ENCODE assay signal across 11 cellular contexts in genomic region chr11:11567862-11568650, GRCh38. TPM values are rescaled to one million over a fixed set of nuclear protein-coding genes. Genes with fewer than 3 reads are reported as not detected.
DNase-seq lines count a peak whose midpoint lies in the region; ATAC-seq and TF ChIP-seq lines count a peak whose summit lies in the region.
"Had no signal": no experiment of that assay in that cellular context is flagged by ENCODE, and none has a peak within 500 bp of the region (broad histone marks: within the 10 kb centered on the region; RNA-seq: fewer than 3 reads in every experiment).

No MANE protein-coding gene starts in this region.

- CTCF ChIA-PET in activated naive CD4-positive, alpha-beta T cell treated with anti-CD3 and anti-CD28 coated beads for 36 hours (lab: Charles Lee): no interaction called here

- intact Hi-C loops in activated naive CD4-positive, alpha-beta T cell treated with anti-CD3 and anti-CD28 coated beads for 36 hours (cut with micrococcal nuclease): no loop called here

- H3K4me1 Mint-ChIP-seq in activated naive CD4-positive, alpha-beta T cell treated with anti-CD3 and anti-CD28 coated beads for 36 hours (ENCODE audit: low read depth): peaks cover 3% of the 10 kb centered on the region

- H3K27ac ChIP-seq in thymus (ENCODE audit: low read depth): peak overlapping the region; percentile 19

- TF ChIP-seq CTCF in fibroblast of the aortic adventitia (IDR thresholded peaks at IDR 0.05; ENCODE audit: insufficient read depth, low read length): no peak

- H3K27ac Mint-ChIP-seq in activated naive CD4-positive, alpha-beta T cell treated with anti-CD3 and anti-CD28 coated beads for 36 hours: no peak overlapping the region

- H3K36me3 Mint-ChIP-seq in activated naive CD4-positive, alpha-beta T cell treated with anti-CD3 and anti-CD28 coated beads for 36 hours (ENCODE audit: low read depth): no peaks in the 10 kb centered on the region

- 42% methylated on average over 8 of the region's 8 CpGs for WGBS in thymus

- H3K9me3 ChIP-seq in thymus (ENCODE audit: control insufficient read depth): no peaks in the 10 kb centered on the region

- peak; percentile 38 for DNase-seq in activated naive CD4-positive, alpha-beta T cell treated with anti-CD3 and anti-CD28 coated beads for 36 hours
- no peak for DNase-seq in activated naive CD4-positive, alpha-beta T cell treated with anti-CD3 and anti-CD28 coated beads, Interleukin-2, amount 50 U/mL, for 16 hours
- DNase-seq in RPMI7951 (ENCODE audit: low read depth): peak; percentile 56
- DNase-seq in fibroblast of the aortic adventitia (ENCODE audit: low read depth): peak; percentile 24
- no peak for DNase-seq in stimulated activated naive CD4-positive, alpha-beta T cell (lab: John Stamatoyannopoulos, UW)
- DNase-seq: foreskin melanocyte, NCI-H524 treated with DMSO at 0.1 percent for 48 hours had no signal

- H3K4me3 ChIP-seq in fibroblast of the aortic adventitia (ENCODE audit: low read depth, low read length): no peak overlapping the region
- no peak overlapping the region for H3K4me3 ChIP-seq in thymus (ENCODE audit: low read length)
- H3K4me3 ChIP-seq: smooth muscle cell had no signal

- no peak overlapping the region for H3K4me3 Mint-ChIP-seq in activated naive CD4-positive, alpha-beta T cell treated with anti-CD3 and anti-CD28 coated beads for 36 hours

- peaks cover 8% of the 10 kb centered on the region for H3K27me3 Mint-ChIP-seq in activated naive CD4-positive, alpha-beta T cell treated with anti-CD3 and anti-CD28 coated beads for 36 hours (ENCODE audit: low read depth)

- H3K9me3 Mint-ChIP-seq in activated naive CD4-positive, alpha-beta T cell treated with anti-CD3 and anti-CD28 coated beads for 36 hours: no peaks in the 10 kb centered on the region

- peaks cover 8% of the 10 kb centered on the region for H3K4me1 ChIP-seq in thymus (ENCODE audit: control insufficient read depth, insufficient read depth, low read length)

- no peaks in the 10 kb centered on the region for H3K36me3 ChIP-seq in thymus (ENCODE audit: control insufficient read depth, insufficient read depth)

- ATAC-seq in HG03025 (IDR thresholded peaks at IDR 0.05; ENCODE audit: low FRiP score, unreplicated experiment) (no peak), GM19452 (IDR thresholded peaks at IDR 0.05; ENCODE audit: unreplicated experiment) (no peak)

- no peaks in the 10 kb centered on the region for H3K27me3 ChIP-seq in thymus (ENCODE audit: control insufficient read depth, insufficient read depth)

RNA-seq across cellular contexts. Expression of gene GALNT18, which starts 53.7 kb away (rescaled TPM):
- 1 to 10 TPM; 4.3 to 4.7 TPM for total RNA-seq in activated naive CD4-positive, alpha-beta T cell treated with anti-CD3 and anti-CD28 coated beads for 36 hours
- total RNA-seq in RPMI7951 (2014; rRNA removed; shearing (Covaris generic)): 12.3 and 12.6 TPM in 2 replicates
- 1.1 and 2.4 TPM in 2 replicates for total RNA-seq in fibroblast of the aortic adventitia (ENCODE audit: low replicate concordance)
- 16.1 TPM for polyA plus RNA-seq in thymus

Comparison
In these comparisons a context has a peak if more than half of its experiments do, and no peak if none do; other contexts are left out.
1. DNase-seq: peak in activated naive CD4-positive, alpha-beta T cell treated with anti-CD3 and anti-CD28 coated beads for 36 hours (single experiment), RPMI7951 (single experiment) and fibroblast of the aortic adventitia (single experiment); none in activated naive CD4-positive, alpha-beta T cell treated with anti-CD3 and anti-CD28 coated beads, Interleukin-2, amount 50 U/mL, for 16 hours (single experiment) and stimulated activated naive CD4-positive, alpha-beta T cell (0 of 6).